ENCODE assay signal across 8 cellular contexts in genomic region chr15:100601158-100601557, GRCh38. TPM values are rescaled to one million over a fixed set of nuclear protein-coding genes. Genes with fewer than 3 reads are reported as not detected.
DNase-seq lines count a peak whose midpoint lies in the region; ATAC-seq lines count a peak whose summit lies in the region.

No MANE protein-coding gene starts in this region.

- H3K9me3 ChIP-seq in naive thymus-derived CD4-positive, alpha-beta T cell (ENCODE audit: control insufficient read depth in 2 of 3, low read length in 3 of 3) = no peaks in the 10 kb centered on the region

- H3K27ac Mint-ChIP-seq in naive thymus-derived CD4-positive, alpha-beta T cell = no peak overlapping the region

- intact Hi-C loops in naive thymus-derived CD4-positive, alpha-beta T cell (cut with micrococcal nuclease) = loop anchor here (5.0 to 10.0 kb wide), 6 partner anchors 651 to 1954 kb away; partner anchors contain the start of genes TARS3 (in 2 of the 2), CHSY1 (in 1 of the 2), IGF1R (in 1 of the 2) and TM2D3 (in 1 of the 2)

- peak overlapping the region; percentile 91 for H3K27ac ChIP-seq in naive thymus-derived CD4-positive, alpha-beta T cell (ENCODE audit: low read depth, low read length)

- CTCF ChIA-PET in naive thymus-derived CD4-positive, alpha-beta T cell (lab: Charles Lee) = interaction anchor here (1.3 to 1.5 kb wide), 2 partner anchors 29 to 251 kb away, joined by 7 read pairs; no protein-coding TSS in a partner anchor

- peaks cover 0 to 20% (median 0%) of the 10 kb centered on the region in 3 experiments for H3K36me3 ChIP-seq in naive thymus-derived CD4-positive, alpha-beta T cell (ENCODE audit: control insufficient read depth in 2 of 3, insufficient read depth in 3 of 3, low read length in 3 of 3)

- peak; percentile 50 for DNase-seq in NK-92 treated with Interleukin-12 subunit alpha and Interleukin-12 subunit beta, amount 100 ng/mL, for 24 hours (lab: John Stamatoyannopoulos, UW)
- DNase-seq in NK-92 (lab: John Stamatoyannopoulos, UW; ENCODE audit: unreplicated experiment) = no peak
- DNase-seq in T follicular helper cell (ENCODE audit: low read depth) = peak; percentile 34
- peak; percentile 58 for DNase-seq in dermis blood vessel endothelial cell
- DNase-seq in naive thymus-derived CD4-positive, alpha-beta T cell = peak in 7 of 9 donors; percentile 27 to 57 (median 34)
- no peak for DNase-seq in NCI-H524 treated with DMSO at 0.1 percent for 48 hours (lab: John Stamatoyannopoulos, UW)
- no peak for DNase-seq in NCI-H748 treated with DMSO at 0.1 percent for 48 hours (lab: John Stamatoyannopoulos, UW)

- no peaks in the 10 kb centered on the region for H3K27me3 ChIP-seq in naive thymus-derived CD4-positive, alpha-beta T cell (ENCODE audit: control insufficient read depth in 2 of 2, insufficient read depth in 2 of 2, low read length in 2 of 2)

- H3K4me1 Mint-ChIP-seq in naive thymus-derived CD4-positive, alpha-beta T cell = peaks cover 34 to 68% (median 42%) of the 10 kb centered on the region in 7 donors

- H3K9me3 Mint-ChIP-seq in naive thymus-derived CD4-positive, alpha-beta T cell = peaks cover 0 to 2% (median 0%) of the 10 kb centered on the region in 11 donors

- no peak overlapping the region for H3K4me3 Mint-ChIP-seq in naive thymus-derived CD4-positive, alpha-beta T cell

- H3K27me3 Mint-ChIP-seq in naive thymus-derived CD4-positive, alpha-beta T cell = peaks cover 0 to 2% (median 0%) of the 10 kb centered on the region in 5 donors

- H3K36me3 Mint-ChIP-seq in naive thymus-derived CD4-positive, alpha-beta T cell = peaks cover 0 to 27% (median 14%) of the 10 kb centered on the region in 5 donors

- POLR2A ChIA-PET in naive thymus-derived CD4-positive, alpha-beta T cell (lab: Charles Lee) = interaction anchor here (1.1 to 2.2 kb wide), 2 partner anchors 9 to 251 kb away, joined by 3 to 11 read pairs; no protein-coding TSS in a partner anchor

- H3K4me3 ChIP-seq in naive thymus-derived CD4-positive, alpha-beta T cell (ENCODE audit: low read length) = peak overlapping the region; percentile 97

- H3K4me1 ChIP-seq in naive thymus-derived CD4-positive, alpha-beta T cell (ENCODE audit: control insufficient read depth in 2 of 2, insufficient read depth in 2 of 2, low read length in 2 of 2) = peaks cover 40 to 57% of the 10 kb centered on the region in 2 donors

- no peak for ATAC-seq in naive thymus-derived CD4-positive, alpha-beta T cell
- no peak for ATAC-seq in GM18868 (IDR thresholded peaks at IDR 0.05; ENCODE audit: unreplicated experiment)

RNA-seq across cellular contexts. Expression of gene LINS1, which starts 0.8 kb away (rescaled TPM):
- 12.3 and 12.7 TPM in 2 replicates for total RNA-seq in dermis blood vessel endothelial cell
- total RNA-seq in naive thymus-derived CD4-positive, alpha-beta T cell = 100 to 1,000 TPM in 1 of 5 experiments, 10 to 100 TPM in 4; 50.7 to 116 (median 76.9) TPM
- polyA plus RNA-seq in naive thymus-derived CD4-positive, alpha-beta T cell = 100 to 1,000 TPM in 1 of 2 donors, 10 to 100 TPM in 1; 98.1 to 104 TPM

RNA-seq across cellular contexts. Expression of gene ASB7, which starts 1.2 kb away (rescaled TPM):
- 23.3 and 23.7 TPM in 2 replicates for total RNA-seq in dermis blood vessel endothelial cell
- 10 to 100 TPM; 15.4 to 27.2 (median 18.9) TPM for total RNA-seq in naive thymus-derived CD4-positive, alpha-beta T cell
- 10 to 100 TPM; 11.8 to 17.6 TPM for polyA plus RNA-seq in naive thymus-derived CD4-positive, alpha-beta T cell

Comparison
In these comparisons a context has a peak if more than half of its experiments do, and no peak if none do; other contexts are left out.
1. DNase-seq: peak in NK-92 treated with Interleukin-12 subunit alpha and Interleukin-12 subunit beta, amount 100 ng/mL, for 24 hours (single experiment), T follicular helper cell (single experiment), dermis blood vessel endothelial cell (single experiment) and naive thymus-derived CD4-positive, alpha-beta T cell (7 of 9); none in NK-92 (single experiment), NCI-H524 treated with DMSO at 0.1 percent for 48 hours (single experiment) and NCI-H748 treated with DMSO at 0.1 percent for 48 hours (single experiment).